ENCODE assay signal across 8 cellular contexts in the genomic region with DNA sequence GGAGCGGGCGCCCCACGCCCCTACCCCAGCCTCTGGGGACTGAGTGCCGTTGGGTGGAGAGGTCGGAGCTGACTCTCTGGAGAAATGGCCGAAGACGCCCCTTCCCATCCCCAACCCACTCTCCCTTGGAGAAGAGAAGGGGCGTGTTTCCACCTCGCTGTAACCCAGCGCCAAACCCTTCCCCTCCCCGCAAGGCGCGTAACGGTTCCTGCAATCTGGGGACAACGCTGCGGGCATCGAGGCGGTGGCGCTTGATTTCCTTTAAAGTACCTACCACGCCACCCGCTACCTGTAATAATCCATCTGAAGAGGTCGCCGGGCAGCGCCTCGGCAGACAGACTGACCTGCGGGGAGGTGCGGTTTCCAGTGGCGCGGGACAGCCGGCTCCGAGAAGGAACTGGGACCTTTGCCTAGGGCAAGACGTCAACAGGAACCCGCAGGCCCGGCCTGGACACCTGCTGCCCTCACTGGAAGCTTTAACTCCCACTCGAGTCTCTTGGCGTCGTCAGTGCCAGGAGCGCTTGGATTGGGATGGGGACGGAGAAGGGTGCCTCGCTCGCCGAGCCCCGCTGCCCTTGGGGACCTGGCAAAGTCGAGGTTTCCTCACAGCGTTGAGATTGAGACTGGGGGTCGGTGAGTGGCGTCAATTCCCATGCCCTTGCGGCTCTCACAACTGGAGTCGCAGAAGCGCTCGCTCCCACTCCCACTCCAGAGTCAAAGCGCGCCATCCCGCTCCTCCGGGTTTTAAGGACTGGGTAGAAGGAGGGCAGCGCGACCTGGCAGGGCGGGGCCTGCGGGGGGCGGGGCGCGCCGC. TPM values are rescaled to one million over a fixed set of nuclear protein-coding genes. Genes with fewer than 3 reads are reported as not detected.
DNase-seq lines count a peak whose midpoint lies in the region; ATAC-seq and TF ChIP-seq lines count a peak whose summit lies in the region.

Gene CYP1B1 (minus strand): TSS at position 716 of the 814 bp plus-strand sequence. CDS start 763 bp downstream, outside the sequence.

- no peak for TF ChIP-seq CTCF in HFFc6 (IDR thresholded peaks at IDR 0.05)

- no peaks in the 10 kb centered on the region for H3K36me3 Mint-ChIP-seq in HFFc6 (ENCODE audit: low read depth)
- H3K36me3 Mint-ChIP-seq in activated CD4-positive, alpha-beta memory T cell treated with anti-CD3 and anti-CD28 coated beads for 36 hours: peaks cover 6% of the 10 kb centered on the region

- ATAC-seq in left cardiac atrium: peak; percentile 29 to 74

- no peaks in the 10 kb centered on the region for H3K4me1 Mint-ChIP-seq in HFFc6 (ENCODE audit: low read depth)
- H3K4me1 Mint-ChIP-seq in activated CD4-positive, alpha-beta memory T cell treated with anti-CD3 and anti-CD28 coated beads for 36 hours (ENCODE audit: low read depth): peaks cover 17% of the 10 kb centered on the region

- H3K36me3 ChIP-seq in rectal smooth muscle tissue (ENCODE audit: control insufficient read depth, insufficient read depth, low read length): no peaks in the 10 kb centered on the region

- H3K9ac ChIP-seq in rectal smooth muscle tissue (ENCODE audit: low read length): no peak within 1 kb of the TSS

- CTCF ChIA-PET in activated CD4-positive, alpha-beta memory T cell treated with anti-CD3 and anti-CD28 coated beads for 36 hours (lab: Charles Lee): interaction anchor here (0.7 to 3.8 kb wide), 16 partner anchors 8 to 387 kb away, joined by 3 to 27 read pairs (median 6); no protein-coding TSS in a partner anchor

- H3K9me3 Mint-ChIP-seq in HFFc6: no peaks in the 10 kb centered on the region
- no peaks in the 10 kb centered on the region for H3K9me3 Mint-ChIP-seq in activated CD4-positive, alpha-beta memory T cell treated with anti-CD3 and anti-CD28 coated beads for 36 hours

- peak within 1 kb of the TSS; percentile 66 for H3K27ac ChIP-seq in rectal smooth muscle tissue (ENCODE audit: low read depth, low read length)

- peak within 1 kb of the TSS; percentile 31; the same call in 1 of the 2 replicates for H3K27ac Mint-ChIP-seq in HFFc6
- H3K27ac Mint-ChIP-seq in activated CD4-positive, alpha-beta memory T cell treated with anti-CD3 and anti-CD28 coated beads for 36 hours: peak within 1 kb of the TSS; percentile 76

- peaks cover 16% of the 10 kb centered on the region for H3K27me3 ChIP-seq in rectal smooth muscle tissue (ENCODE audit: control insufficient read depth, insufficient read depth, low read length)

- peaks cover 4% of the 10 kb centered on the region for H3K4me1 ChIP-seq in rectal smooth muscle tissue (ENCODE audit: control insufficient read depth, insufficient read depth, low read length)

- POLR2A ChIA-PET in activated CD4-positive, alpha-beta memory T cell treated with anti-CD3 and anti-CD28 coated beads for 36 hours (lab: Charles Lee): interaction anchor here (1.0 to 2.7 kb wide), 4 partner anchors 15 to 301 kb away, joined by 3 to 23 read pairs (median 6); no protein-coding TSS in a partner anchor

- H3K27me3 Mint-ChIP-seq in HFFc6 (ENCODE audit: insufficient read depth): peaks cover 30% of the 10 kb centered on the region
- peaks cover 62% of the 10 kb centered on the region for H3K27me3 Mint-ChIP-seq in activated CD4-positive, alpha-beta memory T cell treated with anti-CD3 and anti-CD28 coated beads for 36 hours

- intact Hi-C loops in activated CD4-positive, alpha-beta memory T cell treated with anti-CD3 and anti-CD28 coated beads for 36 hours (cut with micrococcal nuclease): loop anchor here (1.0 to 10.0 kb wide), 6 partner anchors 39 to 302 kb away; partner anchors contain the start of genes ATL2 and RMDN2
- intact Hi-C loops in left cardiac atrium (cut with DNase I): no loop called here

- H3K4me3 Mint-ChIP-seq in HFFc6: peak within 1 kb of the TSS; percentile 80
- H3K4me3 Mint-ChIP-seq in activated CD4-positive, alpha-beta memory T cell treated with anti-CD3 and anti-CD28 coated beads for 36 hours: peak within 1 kb of the TSS; percentile 70

- H3K4me3 ChIP-seq in rectal smooth muscle tissue (ENCODE audit: low read length): peak within 1 kb of the TSS; percentile 67

- DNase-seq in DMS79 treated with DMSO at 0.1 percent for 48 hours (lab: John Stamatoyannopoulos, UW) (peak; percentile 71), HFFc6 (no peak), left cardiac atrium (peak; percentile 33), NCI-H446 treated with DMSO at 0.1 percent for 48 hours (lab: John Stamatoyannopoulos, UW) (no peak), NCI-H1092 treated with DMSO at 0.1 percent for 48 hours (lab: John Stamatoyannopoulos, UW) (no peak)
- peak; percentile 24 for DNase-seq in activated CD4-positive, alpha-beta memory T cell treated with anti-CD3 and anti-CD28 coated beads for 36 hours
- DNase-seq in effector CD4-positive, alpha-beta T cell: no peak

RNA-seq across cellular contexts. Expression of gene CYP1B1, which starts in this region (rescaled TPM):
- under 1 TPM in 1 of 6 experiments, not detected in 5; 0.17 TPM for total RNA-seq in HFFc6 (2021; fragmentation: NEBNext Ultra II Directional; extraction: Animal tissue kit (Norgen Biotek cat#: 25700))
- 1 to 10 TPM; 3.3 to 4.3 TPM for total RNA-seq in activated CD4-positive, alpha-beta memory T cell treated with anti-CD3 and anti-CD28 coated beads for 36 hours
- 100 to 1,000 TPM in 1 of 2 donors, 10 to 100 TPM in 1; 46.1 to 115 TPM for total RNA-seq in left cardiac atrium

Comparison
In these comparisons a context has a peak if more than half of its experiments do, and no peak if none do; other contexts are left out.
1. RNA of gene CYP1B1 (total RNA-seq): 46.1 to 115 TPM in left cardiac atrium; 3.3 to 4.3 TPM in activated CD4-positive, alpha-beta memory T cell treated with anti-CD3 and anti-CD28 coated beads for 36 hours and 0.17 TPM in HFFc6; every median in the first group is over 4 times any median in the second.
2. DNase-seq: peak in DMS79 treated with DMSO at 0.1 percent for 48 hours (single experiment), activated CD4-positive, alpha-beta memory T cell treated with anti-CD3 and anti-CD28 coated beads for 36 hours (single experiment) and left cardiac atrium (single experiment); none in HFFc6 (single experiment), NCI-H446 treated with DMSO at 0.1 percent for 48 hours (single experiment), effector CD4-positive, alpha-beta T cell (single experiment) and NCI-H1092 treated with DMSO at 0.1 percent for 48 hours (single experiment).